In the genomic region with DNA sequence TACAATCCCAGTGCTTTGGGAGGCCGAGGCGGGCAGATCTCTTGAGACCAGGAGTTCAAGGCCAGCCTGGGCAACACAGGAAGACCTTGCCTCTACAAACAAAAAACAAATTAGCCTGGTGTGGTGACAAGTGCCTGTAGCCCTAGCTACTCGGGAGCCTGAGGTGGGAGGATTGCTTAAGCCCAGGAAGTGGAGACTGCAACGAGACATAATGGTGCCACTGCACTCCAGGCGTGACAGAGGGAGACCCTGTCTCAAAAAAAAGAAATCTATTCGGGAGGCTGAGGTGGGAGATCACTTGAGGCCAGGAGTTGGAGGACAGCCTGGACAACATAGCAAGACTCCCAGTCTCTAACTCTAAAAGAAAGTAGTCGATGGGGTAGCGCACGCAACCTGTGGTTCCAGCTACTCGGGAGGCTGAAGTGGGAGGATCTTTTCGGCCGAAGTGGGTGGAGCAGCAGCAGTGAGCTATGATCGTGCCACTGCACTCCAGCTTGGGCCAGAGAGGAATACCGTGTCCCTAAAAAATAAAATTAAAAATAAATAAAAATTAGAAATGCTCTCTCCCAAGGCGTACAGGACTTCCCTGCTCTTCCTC, we compare ENCODE assay signal across 8 cellular contexts. TPM values are rescaled to one million over a fixed set of nuclear protein-coding genes. Genes with fewer than 3 reads are reported as not detected.
DNase-seq lines count a peak whose midpoint lies in the region; ATAC-seq and TF ChIP-seq lines count a peak whose summit lies in the region.

No MANE protein-coding gene starts in this region.

- intact Hi-C loops in heart right ventricle (cut with DNase I), result loop anchor here in 8 of 10 donors (5.0 to 10.0 kb wide), 5 partner anchors 42 to 67 kb away; partner anchors contain the start of genes SLC33A1 (in 4 of the 8) and GMPS (in 2 of the 8)
- intact Hi-C loops in sciatic nerve (cut with DNase I), result no loop called here

- DNase-seq in AG09309 (ENCODE audit: low read depth), result no peak
- no peak for DNase-seq in LNCaP clone FGC (ENCODE audit: low read depth)
- no peak for DNase-seq in activated T-cell treated with anti-CD3 and anti-CD28 coated beads, Interleukin-2, amount 50 U/mL, for 4 hours
- peak in 1 of 2 donors; percentile 23 for DNase-seq in heart right ventricle
- no peak for DNase-seq in sciatic nerve (ENCODE audit: low spot score)
- DNase-seq in midbrain (lab: John Stamatoyannopoulos, UW), result no peak

- H3K4me3 Mint-ChIP-seq in activated T-cell treated with anti-CD3 and anti-CD28 coated beads, Interleukin-2, amount 50 U/mL, for 4 hours, result peak overlapping the region; percentile 88

- TF ChIP-seq CTCF in AG09309 (IDR thresholded peaks at IDR 0.05; ENCODE audit: control insufficient read depth, insufficient read depth, low read depth, low read length, missing control alignments), result no peak
- TF ChIP-seq CTCF in LNCaP clone FGC (IDR thresholded peaks at IDR 0.05; ENCODE audit: control insufficient read depth, extremely low read depth, insufficient read depth), result no peak
- TF ChIP-seq CTCF in heart right ventricle (IDR thresholded peaks at IDR 0.05), result no peak

- peaks cover 9% of the 10 kb centered on the region for H3K36me3 Mint-ChIP-seq in activated T-cell treated with anti-CD3 and anti-CD28 coated beads, Interleukin-2, amount 50 U/mL, for 4 hours (ENCODE audit: insufficient read depth)

- peaks cover 17% of the 10 kb centered on the region for H3K4me1 Mint-ChIP-seq in activated T-cell treated with anti-CD3 and anti-CD28 coated beads, Interleukin-2, amount 50 U/mL, for 4 hours (ENCODE audit: low read depth)

- H3K4me1 ChIP-seq in heart right ventricle, result peaks cover 0 to 31% (median 4%) of the 10 kb centered on the region in 9 donors

- H3K27ac ChIP-seq in heart right ventricle, result peak overlapping the region in 9 of 10 donors; percentile 43 to 93 (median 85)

- H3K36me3 ChIP-seq in heart right ventricle, result peaks cover 0 to 32% (median 0%) of the 10 kb centered on the region in 9 donors

- peak overlapping the region; percentile 64 for H3K4me3 ChIP-seq in AG09309 (ENCODE audit: control insufficient read depth, low read depth, low read length)
- peak overlapping the region; percentile 67 for H3K4me3 ChIP-seq in LNCaP clone FGC (ENCODE audit: low read depth, low read length)
- peak overlapping the region; percentile 40 to 93 (median 70) for H3K4me3 ChIP-seq in heart right ventricle

- H3K9me3 ChIP-seq in heart right ventricle, result no peaks in the 10 kb centered on the region

- no peaks in the 10 kb centered on the region for H3K9me3 Mint-ChIP-seq in activated T-cell treated with anti-CD3 and anti-CD28 coated beads, Interleukin-2, amount 50 U/mL, for 4 hours

- ATAC-seq in GM21390 (IDR thresholded peaks at IDR 0.05; ENCODE audit: unreplicated experiment), result peak; percentile 19
- peak; percentile 14 to 44 for ATAC-seq in activated T-cell treated with anti-CD3 and anti-CD28 coated beads, Interleukin-2, amount 50 U/mL, for 4 hours
- ATAC-seq in heart right ventricle, result peak; percentile 25 to 72 (median 55)
- peak; percentile 77 for ATAC-seq in sciatic nerve
- ATAC-seq in GM21381 (IDR thresholded peaks at IDR 0.05; ENCODE audit: unreplicated experiment), result no peak

- no peaks in the 10 kb centered on the region for H3K27me3 ChIP-seq in heart right ventricle

- H3K27me3 Mint-ChIP-seq in activated T-cell treated with anti-CD3 and anti-CD28 coated beads, Interleukin-2, amount 50 U/mL, for 4 hours (ENCODE audit: low read depth), result peaks cover 4% of the 10 kb centered on the region

- WGBS in heart right ventricle, 2 donors, result 47 to 61% methylated on average over 15 of the region's 15 CpGs

RNA-seq across cellular contexts. Expression of gene C3orf33, which starts 0.8 kb away (rescaled TPM):
- 1 to 10 TPM; 2.3 to 2.7 (median 2.7) TPM for total RNA-seq in activated T-cell treated with anti-CD3 and anti-CD28 coated beads, Interleukin-2, amount 50 U/mL, for 4 hours
- 1 to 10 TPM; 4.3 to 8.5 (median 6.2) TPM for total RNA-seq in heart right ventricle
- polyA plus RNA-seq in heart right ventricle, result 1 to 10 TPM; 2.3 to 3.0 TPM
- 6.2 TPM for total RNA-seq in sciatic nerve

RNA-seq across cellular contexts. Expression of gene SLC33A1, which starts 48.9 kb away (rescaled TPM):
- 10 to 100 TPM; 14.8 to 19.7 (median 14.9) TPM for total RNA-seq in activated T-cell treated with anti-CD3 and anti-CD28 coated beads, Interleukin-2, amount 50 U/mL, for 4 hours
- total RNA-seq in heart right ventricle, result 10 to 100 TPM; 18.9 to 35.3 (median 25.8) TPM
- 10 to 100 TPM in 1 of 2 donors, 1 to 10 TPM in 1; 4.3 to 12.7 TPM for polyA plus RNA-seq in heart right ventricle
- total RNA-seq in sciatic nerve, result 29.3 TPM
